Comparison of ENCODE assay signal across 8 cellular contexts in the genomic region with DNA sequence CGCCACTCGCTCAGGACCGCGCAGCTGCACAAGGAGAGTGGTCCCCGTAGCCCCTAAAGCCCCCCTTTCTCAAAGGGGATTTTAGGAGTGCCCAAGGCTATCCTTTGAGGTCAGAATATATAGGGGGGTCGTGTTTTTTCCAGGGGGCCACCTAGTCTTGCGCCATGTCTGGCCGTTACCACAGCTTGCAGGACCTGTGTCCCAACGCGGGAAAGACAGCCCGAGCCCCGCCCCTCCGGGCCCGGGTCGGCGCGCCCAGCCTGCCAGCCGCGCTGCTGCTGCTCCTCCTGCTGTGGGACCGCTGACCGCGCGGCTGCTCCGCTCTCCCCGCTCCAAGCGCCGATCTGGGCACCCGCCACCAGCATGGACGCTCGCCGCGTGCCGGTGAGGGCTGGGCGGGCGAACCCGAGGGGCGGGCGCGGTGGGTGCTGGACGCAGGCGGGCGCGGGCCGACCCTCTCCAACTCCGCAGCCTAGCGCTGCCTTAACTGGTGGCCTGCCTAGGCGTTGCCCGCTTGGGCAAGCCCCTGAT. TPM values are rescaled to one million over a fixed set of nuclear protein-coding genes. Genes with fewer than 3 reads are reported as not detected.
DNase-seq lines count a peak whose midpoint lies in the region; ATAC-seq lines count a peak whose summit lies in the region.

A gene (plus strand): TSS at position 272 of the 531 bp plus-strand sequence. CDS start 92 bp downstream, at position 364.

- H3K27me3 ChIP-seq in GM23248 (replicated peaks; ENCODE audit: insufficient read depth): peaks cover 38% of the 10 kb centered on the region
- H3K27me3 ChIP-seq in SJSA1 (replicated peaks): no peaks in the 10 kb centered on the region
- H3K27me3 ChIP-seq in rectal smooth muscle tissue (ENCODE audit: control insufficient read depth, insufficient read depth, low read length): peaks cover 2% of the 10 kb centered on the region

- no peaks in the 10 kb centered on the region for H3K79me2 ChIP-seq in GM23248 (ENCODE audit: insufficient read depth)

- 3 to 6% methylated on average over 17 to 42 of the region's 48 CpGs for WGBS in GM23248 (ENCODE audit: low coverage in 1 of 2, low lambda C conversion rate in 2 of 2, missing lambda C conversion rate in 2 of 2), 2 experiments

- H4K20me1 ChIP-seq in GM23248 (ENCODE audit: insufficient read depth): no peaks in the 10 kb centered on the region

- DNase-seq in ELR (ENCODE audit: low read depth) (peak; percentile 75), GM23248 (peak; percentile 50), Kasumi-1 (lab: John Stamatoyannopoulos, UW) (peak; percentile 77 to 86), SJSA1 (ENCODE audit: low read depth in 1 of 2, low spot score in 2 of 2) (peak; percentile 80 to 92), cardiac septum (ENCODE audit: low spot score) (peak; percentile 80)
- DNase-seq in activated naive CD4-positive, alpha-beta T cell treated with anti-CD3 and anti-CD28 coated beads, Interleukin-2, amount 50 U/mL, for 16 hours: peak; percentile 55

- H3K9ac ChIP-seq in GM23248: peak within 1 kb of the TSS; percentile 44
- no peak within 1 kb of the TSS for H3K9ac ChIP-seq in rectal smooth muscle tissue (ENCODE audit: low read length)

- H3K4me2 ChIP-seq in GM23248 (ENCODE audit: unreplicated experiment): peak within 1 kb of the TSS; percentile 92

- H3K4me1 ChIP-seq in GM23248 (ENCODE audit: insufficient read depth) (no peaks in the 10 kb centered on the region), SJSA1 (replicated peaks) (peaks cover 21% of the 10 kb centered on the region), rectal smooth muscle tissue (ENCODE audit: control insufficient read depth, insufficient read depth, low read length) (peaks cover 5% of the 10 kb centered on the region)

- in situ Hi-C loops in GM23248 (cut with MboI): no loop called here

- H3K4me3 ChIP-seq in GM23248 (peak within 1 kb of the TSS; percentile 76), SJSA1 (peak within 1 kb of the TSS; percentile 86), rectal smooth muscle tissue (ENCODE audit: low read length) (peak within 1 kb of the TSS; percentile 75)

- H3K9me3 ChIP-seq in GM23248 (ENCODE audit: low read depth) (no peaks in the 10 kb centered on the region), SJSA1 (replicated peaks) (no peaks in the 10 kb centered on the region)

- H3K36me3 ChIP-seq in GM23248 (ENCODE audit: low read depth) (no peaks in the 10 kb centered on the region), SJSA1 (peaks cover 38% of the 10 kb centered on the region), rectal smooth muscle tissue (ENCODE audit: control insufficient read depth, insufficient read depth, low read length) (no peaks in the 10 kb centered on the region)

- H3K27ac ChIP-seq in GM23248 (no peak within 1 kb of the TSS), SJSA1 (peak within 1 kb of the TSS; percentile 98), rectal smooth muscle tissue (ENCODE audit: low read depth, low read length) (no peak within 1 kb of the TSS)

- H3F3A ChIP-seq in GM23248 (ENCODE audit: insufficient read depth): no peaks in the 10 kb centered on the region

- peak within 1 kb of the TSS; percentile 87 for H2AFZ ChIP-seq in GM23248

- intact Hi-C loops in cardiac septum (cut with DNase I): loop anchor here (10.0 kb wide), 1 partner anchor 130 kb away; no protein-coding TSS in a partner anchor

- H3K9me2 ChIP-seq in GM23248 (ENCODE audit: insufficient read depth): no peaks in the 10 kb centered on the region

- ATAC-seq in HG02870 (IDR thresholded peaks at IDR 0.05; ENCODE audit: unreplicated experiment): no peak

RNA-seq across cellular contexts. Expression of the gene that starts here (rescaled TPM):
- 3.0 and 3.3 TPM in 2 replicates for total RNA-seq in GM23248 (2014; rRNA removed; shearing (Covaris generic))
- 2.9 and 3.2 TPM in 2 replicates for polyA plus RNA-seq in GM23248 (2016; fragmentation: Nextera tagmentation; extraction: Ambion mirVana)
- total RNA-seq in SJSA1 (2014; rRNA removed; shearing (Covaris generic)): 54.4 and 60.7 TPM in 2 replicates
- 1.00 TPM for total RNA-seq in cardiac septum

Comparison
In these comparisons a context has a peak if more than half of its experiments do, and no peak if none do; other contexts are left out.
1. RNA of the gene that starts here (total RNA-seq): 54.4 to 60.7 TPM in SJSA1; 3.0 to 3.3 TPM in GM23248 and 1.00 TPM in cardiac septum (single experiment); every median in the first group is over 10 times any median in the second.
2. Peak in DNase-seq in cardiac septum; RNA of the gene not detected or under 1 TPM.
3. Peak in every context shown above with its lines, with median percentiles within 50 percentile points of each other: DNase-seq and H3K4me3 ChIP-seq.